In the genomic region with DNA sequence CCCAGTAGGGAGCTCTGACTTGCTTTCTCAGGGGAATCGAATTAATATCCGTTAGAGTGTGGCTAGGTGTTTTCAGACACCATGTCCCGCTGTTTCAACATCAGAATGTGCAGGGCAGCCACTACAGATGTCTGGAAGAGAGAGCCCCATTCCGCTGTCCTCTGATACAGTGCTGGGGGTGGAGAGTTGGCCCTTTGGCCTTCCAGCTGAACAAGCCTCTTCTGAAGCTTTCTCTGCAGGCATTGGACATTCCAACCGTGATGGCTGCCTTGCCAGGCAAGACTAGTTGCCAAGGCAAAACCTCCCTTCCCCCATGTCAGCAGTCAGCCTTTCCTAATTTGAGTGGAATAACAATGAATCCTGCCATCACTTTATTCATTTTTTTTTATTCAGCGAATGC, we compare ENCODE assay signal across 10 cellular contexts. TPM values are rescaled to one million over a fixed set of nuclear protein-coding genes. Genes with fewer than 3 reads are reported as not detected.
A peak's percentile ranks its signal among the peaks of the same experiment; 100 is the strongest.
DNase-seq lines count a peak whose midpoint lies in the region; ATAC-seq and TF ChIP-seq lines count a peak whose summit lies in the region.
"Had no signal": no experiment of that assay in that cellular context is flagged by ENCODE, and none has a peak within 500 bp of the region (broad histone marks: within the 10 kb centered on the region; RNA-seq: fewer than 3 reads in every experiment).

No MANE protein-coding gene starts in this region.

- no peaks in the 10 kb centered on the region for H3K27me3 ChIP-seq in adrenal gland

- no peak for ATAC-seq in GM18873 (IDR thresholded peaks at IDR 0.05; ENCODE audit: low FRiP score, unreplicated experiment)
- no peak for ATAC-seq in HG03460 (IDR thresholded peaks at IDR 0.05; ENCODE audit: unreplicated experiment)

- peaks cover 32% of the 10 kb centered on the region for H3K4me1 Mint-ChIP-seq in mesothelial cell of epicardium

- peaks cover 0 to 9% of the 10 kb centered on the region in 2 donors for H3K36me3 ChIP-seq in adrenal gland (replicated peaks in 1 of 2)

- H3K27ac Mint-ChIP-seq in mesothelial cell of epicardium = peak overlapping the region; percentile 73

- H3K4me3 Mint-ChIP-seq in mesothelial cell of epicardium = peak overlapping the region; percentile 81

- H3K9me3 ChIP-seq in adrenal gland (replicated peaks in 1 of 3) = no peaks in the 10 kb centered on the region

- intact Hi-C loops in adrenal gland (cut with DNase I) = no loop called here

- no peaks in the 10 kb centered on the region for H3K9me3 Mint-ChIP-seq in mesothelial cell of epicardium

- no peaks in the 10 kb centered on the region for H3K27me3 Mint-ChIP-seq in mesothelial cell of epicardium (ENCODE audit: low read depth)

- TF ChIP-seq CTCF in HFF-Myc (IDR thresholded peaks at IDR 0.05; ENCODE audit: low read depth, low read length, missing control alignments) = no peak
- no peak for TF ChIP-seq CTCF in adrenal gland (IDR thresholded peaks at IDR 0.05)
- TF ChIP-seq CTCF in mesothelial cell of epicardium (IDR thresholded peaks at IDR 0.05; ENCODE audit: unreplicated experiment) = no peak

- H3K4me3 ChIP-seq in HFF-Myc (replicated peaks; ENCODE audit: low read depth, low read length) (peak overlapping the region; percentile 77), adrenal gland (peak overlapping the region in 1 of 4 donors; percentile 81)

- 75 to 87% (median 86%) methylated on average over 6 of the region's 6 CpGs for WGBS in adrenal gland, 4 donors

- H3K27ac ChIP-seq in adrenal gland = peak overlapping the region in 2 of 5 donors; percentile 84 to 94

- TF ChIP-seq POLR2A in adrenal gland (IDR thresholded peaks at IDR 0.05) = no peak

- H3K36me3 Mint-ChIP-seq in mesothelial cell of epicardium = peaks cover 1% of the 10 kb centered on the region

- DNase-seq in AG08396 (ENCODE audit: low spot score) (peak; percentile 17), HFF-Myc (ENCODE audit: extremely low read depth, low read depth) (no peak), adrenal gland (peak in 4 of 7 donors; percentile 26 to 54 (median 42)), mesothelial cell of epicardium (ENCODE audit: low spot score in 2 of 2, unreplicated experiment in 2 of 2) (no peak), retina (no peak), foreskin melanocyte (no peak)
- DNase-seq: activated CD8-positive, alpha-beta memory T cell treated with anti-CD3 and anti-CD28 coated beads, Interleukin-2, amount 50 U/mL, for 48 hours; NCI-H2081 treated with DMSO at 0.1 percent for 48 hours had no signal

- peaks cover 35 to 36% of the 10 kb centered on the region in 2 donors for H3K4me1 ChIP-seq in adrenal gland (replicated peaks in 1 of 2)

RNA-seq across cellular contexts. Expression of gene FAH, which starts 1.5 kb away (rescaled TPM):
- total RNA-seq in adrenal gland (100 to 1,000 TPM in 5 of 8 donors, 10 to 100 TPM in 3; 56.9 to 157 (median 107) TPM), mesothelial cell of epicardium (34.2 to 40.4 TPM (median 39.7 TPM) in 3 replicates)
- polyA plus RNA-seq in adrenal gland = 100 to 1,000 TPM in 2 of 3 donors, 10 to 100 TPM in 1; 69.2 to 154 (median 109) TPM

Comparison
In these comparisons a context has a peak if more than half of its experiments do, and no peak if none do; other contexts are left out.
1. DNase-seq: peak in AG08396 (single experiment) and adrenal gland (4 of 7); none in HFF-Myc (single experiment), mesothelial cell of epicardium (0 of 2), retina (single experiment) and foreskin melanocyte (single experiment).